In genomic region chr11:108663154-108663877, GRCh38 we compare ENCODE assay signal across 12 cellular contexts. TPM values are rescaled to one million over a fixed set of nuclear protein-coding genes. Genes with fewer than 3 reads are reported as not detected.
DNase-seq lines count a peak whose midpoint lies in the region; ATAC-seq and TF ChIP-seq lines count a peak whose summit lies in the region.
"Had no signal": no experiment of that assay in that cellular context is flagged by ENCODE, and none has a peak within 500 bp of the region (broad histone marks: within the 10 kb centered on the region; RNA-seq: fewer than 3 reads in every experiment).

No MANE protein-coding gene starts in this region.

- no peaks in the 10 kb centered on the region for H3K36me3 ChIP-seq in MM.1S (replicated peaks; ENCODE audit: insufficient read depth, low read length)
- no peaks in the 10 kb centered on the region for H3K36me3 ChIP-seq in neural progenitor cell

- H3F3A ChIP-seq in MM.1S (ENCODE audit: insufficient read depth, low read length) (peaks cover 12% of the 10 kb centered on the region; the same call in 1 of the 2 replicates), neural progenitor cell (ENCODE audit: low read depth) (no peaks in the 10 kb centered on the region)

- peaks cover 34% of the 10 kb centered on the region for H3K79me2 ChIP-seq in MM.1S (ENCODE audit: low read length)
- H3K79me2 ChIP-seq in neural progenitor cell (ENCODE audit: low read depth), result peaks cover 32% of the 10 kb centered on the region

- H3K27ac Mint-ChIP-seq in neural progenitor cell, result no peak overlapping the region
- no peak overlapping the region for H3K27ac Mint-ChIP-seq in activated CD4-positive, alpha-beta memory T cell treated with anti-CD3 and anti-CD28 coated beads for 36 hours

- peak; percentile 65 for DNase-seq in GM12865 (ENCODE audit: low read depth)
- peak; percentile 39 for DNase-seq in MM.1S
- no peak for DNase-seq in neural progenitor cell (ENCODE audit: low spot score)
- DNase-seq in HT-29 (ENCODE audit: low spot score), result no peak
- no peak for DNase-seq in DMS114 treated with DMSO at 0.1 percent for 48 hours (lab: John Stamatoyannopoulos, UW; ENCODE audit: unreplicated experiment)
- DNase-seq in activated CD4-positive, alpha-beta memory T cell treated with anti-CD3 and anti-CD28 coated beads for 36 hours, result no peak
- DNase-seq: activated T-cell treated with anti-CD3 and anti-CD28 coated beads, Interleukin-2, amount 50 U/mL, for 4 hours; erythroblast; NCI-H1436 had no signal

- H3K27me3 Mint-ChIP-seq in neural progenitor cell (ENCODE audit: insufficient read depth, low read depth), result no peaks in the 10 kb centered on the region
- H3K27me3 Mint-ChIP-seq in activated CD4-positive, alpha-beta memory T cell treated with anti-CD3 and anti-CD28 coated beads for 36 hours, result no peaks in the 10 kb centered on the region

- H3K27ac ChIP-seq in MM.1S (ENCODE audit: low read length), result no peak overlapping the region
- no peak overlapping the region for H3K27ac ChIP-seq in neural progenitor cell

- H3K27me3 ChIP-seq in MM.1S (replicated peaks; ENCODE audit: insufficient read depth, low read length) (no peaks in the 10 kb centered on the region), neural progenitor cell (no peaks in the 10 kb centered on the region)
- H3K27me3 ChIP-seq: body of pancreas had no signal

- peaks cover 23% of the 10 kb centered on the region for H3K4me1 Mint-ChIP-seq in neural progenitor cell
- peaks cover 34% of the 10 kb centered on the region for H3K4me1 Mint-ChIP-seq in activated CD4-positive, alpha-beta memory T cell treated with anti-CD3 and anti-CD28 coated beads for 36 hours (ENCODE audit: low read depth)

- H3K4me2 ChIP-seq in MM.1S (ENCODE audit: low read depth, low read length), result peak overlapping the region; percentile 32; the same call in 1 of the 2 replicates
- no peak overlapping the region for H3K4me2 ChIP-seq in neural progenitor cell

- H3K9ac ChIP-seq in MM.1S (ENCODE audit: low read length), result no peak overlapping the region
- H3K9ac ChIP-seq in neural progenitor cell, result no peak overlapping the region

- no peaks in the 10 kb centered on the region for H3K9me2 ChIP-seq in MM.1S (replicated peaks; ENCODE audit: insufficient read depth, low read length)

- H3K4me1 ChIP-seq in MM.1S (ENCODE audit: low read length) (peaks cover 44% of the 10 kb centered on the region), neural progenitor cell (peaks cover 4% of the 10 kb centered on the region)

- peaks cover 6% of the 10 kb centered on the region for H3K36me3 Mint-ChIP-seq in neural progenitor cell
- peaks cover 5% of the 10 kb centered on the region for H3K36me3 Mint-ChIP-seq in activated CD4-positive, alpha-beta memory T cell treated with anti-CD3 and anti-CD28 coated beads for 36 hours

- POLR2A ChIA-PET in activated CD4-positive, alpha-beta memory T cell treated with anti-CD3 and anti-CD28 coated beads for 36 hours (lab: Charles Lee), result no interaction called here

- intact Hi-C loops in activated CD4-positive, alpha-beta memory T cell treated with anti-CD3 and anti-CD28 coated beads for 36 hours (cut with micrococcal nuclease), result loop anchor here (5.0 to 10.0 kb wide), 3 partner anchors 169 to 1099 kb away; partner anchors contain the start of genes ALKBH8, C11orf65 and POGLUT3

- no peaks in the 10 kb centered on the region for H3K9me3 Mint-ChIP-seq in neural progenitor cell
- no peaks in the 10 kb centered on the region for H3K9me3 Mint-ChIP-seq in activated CD4-positive, alpha-beta memory T cell treated with anti-CD3 and anti-CD28 coated beads for 36 hours
- H3K9me3 Mint-ChIP-seq: activated T-cell treated with anti-CD3 and anti-CD28 coated beads, Interleukin-2, amount 50 U/mL, for 4 hours had no signal

- H4K20me1 ChIP-seq in MM.1S (ENCODE audit: insufficient read depth, low read length) (no peaks in the 10 kb centered on the region), neural progenitor cell (ENCODE audit: low read depth) (no peaks in the 10 kb centered on the region)

- H3K4me3 ChIP-seq in GM12865 (ENCODE audit: low read depth, low read length) (no peak overlapping the region), MM.1S (ENCODE audit: low read length) (no peak overlapping the region), neural progenitor cell (no peak overlapping the region)
- H3K4me3 ChIP-seq: body of pancreas had no signal

- H3K9me3 ChIP-seq in MM.1S (replicated peaks; ENCODE audit: insufficient read depth, low read length), result no peaks in the 10 kb centered on the region
- H3K9me3 ChIP-seq in neural progenitor cell (ENCODE audit: low read depth), result no peaks in the 10 kb centered on the region
- H3K9me3 ChIP-seq: body of pancreas had no signal

- H2AFZ ChIP-seq in MM.1S (ENCODE audit: low read length) (no peak overlapping the region; the same call in 1 of the 2 replicates), neural progenitor cell (replicated peaks) (no peak overlapping the region)

- CTCF ChIA-PET in activated CD4-positive, alpha-beta memory T cell treated with anti-CD3 and anti-CD28 coated beads for 36 hours (lab: Charles Lee), result interaction anchor here (1.1 to 3.8 kb wide), 2 partner anchors 545 to 655 kb away, joined by 4 to 15 read pairs; partner anchors contain the start of gene CUL5

- no peak for TF ChIP-seq CTCF in GM12865 (IDR thresholded peaks at IDR 0.05; ENCODE audit: insufficient read depth, low read depth, low read length, missing control alignments)
- TF ChIP-seq CTCF in MM.1S (IDR thresholded peaks at IDR 0.05; ENCODE audit: low read length), result no peak
- no peak for TF ChIP-seq CTCF in neural progenitor cell (IDR thresholded peaks at IDR 0.05)

- H3K4me3 Mint-ChIP-seq in neural progenitor cell, result no peak overlapping the region
- no peak overlapping the region for H3K4me3 Mint-ChIP-seq in activated CD4-positive, alpha-beta memory T cell treated with anti-CD3 and anti-CD28 coated beads for 36 hours

- ATAC-seq in GM19452 (IDR thresholded peaks at IDR 0.05; ENCODE audit: unreplicated experiment), result peak; percentile 61
- ATAC-seq in HG02885 (IDR thresholded peaks at IDR 0.05; ENCODE audit: poor library complexity, unreplicated experiment), result peak; percentile 36
- ATAC-seq: activated T-cell treated with anti-CD3 and anti-CD28 coated beads, Interleukin-2, amount 50 U/mL, for 4 hours; body of pancreas had no signal

RNA-seq across cellular contexts. Expression of gene DDX10, which starts 1.6 kb away (rescaled TPM):
- total RNA-seq in neural progenitor cell (ENCODE audit: low replicate concordance), result 31.0 and 34.1 TPM in 2 replicates
- total RNA-seq in HT-29 (2014; rRNA removed; shearing (Covaris generic)), result 23.4 and 42.3 TPM in 2 replicates
- total RNA-seq in activated CD4-positive, alpha-beta memory T cell treated with anti-CD3 and anti-CD28 coated beads for 36 hours, result 10 to 100 TPM; 34.8 to 37.7 TPM

Comparison
In these comparisons a context has a peak if more than half of its experiments do, and no peak if none do; other contexts are left out.
1. DNase-seq: peak in GM12865 (single experiment) and MM.1S (single experiment); none in neural progenitor cell (single experiment), HT-29 (single experiment), DMS114 treated with DMSO at 0.1 percent for 48 hours (single experiment) and activated CD4-positive, alpha-beta memory T cell treated with anti-CD3 and anti-CD28 coated beads for 36 hours (single experiment).